1 cellular context compared by ENCODE assay signal in genomic region chr16:80540516-80541305, GRCh38.
TF ChIP-seq lines count a peak whose summit lies in the region.

TSS of gene DYNLRB2 (plus strand) at chr16:80540993. CDS start at chr16:80541077, 84 bp downstream.

TF ChIP-seq in GM12878, 131 proteins besides CTCF, POLR2A, EP300 and RAD21 (continued from another document and continues in another):
- TF ChIP-seq SKIL (IDR thresholded peaks at IDR 0.05; ENCODE audit: low read depth, poor library complexity, severe bottlenecking) (no peak), FOXK2 (IDR thresholded peaks at IDR 0.05) (peak; percentile 77), BMI1 (IDR thresholded peaks at IDR 0.05; ENCODE audit: borderline replicate concordance) (peak; percentile 79), BRCA1 (IDR thresholded peaks at IDR 0.05; ENCODE audit: low read depth, low read length) (no peak), SMAD5 (IDR thresholded peaks at IDR 0.05; ENCODE audit: low read depth) (no peak), ASH2L (IDR thresholded peaks at IDR 0.05; ENCODE audit: borderline replicate concordance, low read depth) (no peak), SREBF1 (IDR thresholded peaks at IDR 0.05; ENCODE audit: low read length) (no peak), SUPT20H (IDR thresholded peaks at IDR 0.05; ENCODE audit: borderline replicate concordance, control insufficient read depth, low read depth, low read length) (no peak), PML (IDR thresholded peaks at IDR 0.05; ENCODE audit: low read length) (peak; percentile 83; the same call in 1 of the 2 replicates), PBX3 (IDR thresholded peaks at IDR 0.05; ENCODE audit: insufficient replicate concordance, low read depth, low read length) (no peak), NR2C1 (IDR thresholded peaks at IDR 0.05) (no peak), ZNF24 (IDR thresholded peaks at IDR 0.05) (peak; percentile 57; the same call in 1 of the 2 replicates), RAD51 (IDR thresholded peaks at IDR 0.05) (no peak), YBX1 (IDR thresholded peaks at IDR 0.05) (no peak), ZNF207 (IDR thresholded peaks at IDR 0.05; ENCODE audit: borderline replicate concordance) (no peak), STAT3 (IDR thresholded peaks at IDR 0.05; ENCODE audit: low read depth, low read length) (no peak), ZBTB40 (IDR thresholded peaks at IDR 0.05; ENCODE audit: borderline replicate concordance) (peak; percentile 59; the same call in 1 of the 2 replicates), TAF1 (IDR thresholded peaks at IDR 0.05; ENCODE audit: borderline replicate concordance, low read depth, low read length) (peak; percentile 36; the same call in 1 of the 2 replicates), NFIC (IDR thresholded peaks at IDR 0.05; ENCODE audit: low read depth, low read length) (no peak), ZNF592 (IDR thresholded peaks at IDR 0.05) (no peak), BHLHE40 (IDR thresholded peaks at IDR 0.05; ENCODE audit: borderline replicate concordance in 1 of 2, low read depth in 2 of 2, low read length in 1 of 2) (0 out of 4 replicates have a peak, but pooled peaks of 1 of the 2 experiments have one; percentile 10), TCF12 (IDR thresholded peaks at IDR 0.05; ENCODE audit: low read depth, low read length) (0 out of 2 replicates have a peak, but pooled peaks have one; percentile 16), CBFB (IDR thresholded peaks at IDR 0.05; ENCODE audit: low read depth) (peak; percentile 89), ZNF274 (IDR thresholded peaks at IDR 0.05; ENCODE audit: insufficient read depth, insufficient read length) (no peak), CUX1 (IDR thresholded peaks at IDR 0.05; ENCODE audit: insufficient replicate concordance, low read depth, low read length) (no peak), RELB (IDR thresholded peaks at IDR 0.05; ENCODE audit: low read depth) (no peak), NBN (IDR thresholded peaks at IDR 0.05) (no peak), SUZ12 (IDR thresholded peaks at IDR 0.05; ENCODE audit: unreplicated experiment) (no peak), YY1 (IDR thresholded peaks at IDR 0.05; ENCODE audit: low read depth, low read length) (0 out of 2 replicates have a peak, but pooled peaks have one; percentile 34), NRF1 (conservative IDR thresholded peaks at IDR 0.05; ENCODE audit: low read depth, low read length) (peak; percentile 53), POLR2AphosphoS5 (IDR thresholded peaks at IDR 0.05; ENCODE audit: low read length) (peak; percentile 68), CHD2 (IDR thresholded peaks at IDR 0.05; ENCODE audit: borderline replicate concordance, low read depth, low read length) (no peak), ZBTB4 (CRISPR knock-in tag; IDR thresholded peaks at IDR 0.05) (no peak), NFXL1 (IDR thresholded peaks at IDR 0.05; ENCODE audit: borderline replicate concordance) (no peak), HDGF (IDR thresholded peaks at IDR 0.05) (no peak), SIX5 (IDR thresholded peaks at IDR 0.05; ENCODE audit: low read depth, low read length, severe bottlenecking) (no peak), IKZF2 (IDR thresholded peaks at IDR 0.05) (peak in 1 of 2 experiments; percentile 35; a peak in 1 of 4 replicates)
